ENCODE assay signal across 16 cellular contexts in the genomic region with DNA sequence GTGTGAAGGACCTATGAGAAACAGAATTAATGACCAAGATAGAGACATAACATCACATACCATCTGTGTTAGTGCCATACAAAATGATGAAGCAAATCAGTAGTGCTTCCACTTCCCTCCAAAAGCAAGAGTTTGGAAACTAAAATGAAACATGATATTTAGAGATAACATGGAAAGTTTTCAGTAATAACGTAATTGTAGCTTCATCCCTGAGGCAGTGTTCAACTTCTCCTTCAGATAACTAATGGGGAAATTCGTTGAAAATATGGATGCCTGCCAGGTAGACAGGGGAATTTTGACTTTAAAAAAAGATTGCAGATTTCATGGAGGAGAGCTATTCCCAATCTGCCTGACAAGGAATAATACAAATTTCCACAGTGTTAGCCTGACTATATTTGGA.
A peak's percentile ranks its signal among the peaks of the same experiment; 100 is the strongest.
DNase-seq lines count a peak whose midpoint lies in the region; ATAC-seq and TF ChIP-seq lines count a peak whose summit lies in the region.
"Had no signal": no experiment of that assay in that cellular context is flagged by ENCODE, and none has a peak within 500 bp of the region (broad histone marks: within the 10 kb centered on the region; RNA-seq: fewer than 3 reads in every experiment).

No MANE protein-coding gene starts in this region.

- no peak overlapping the region for H3K14ac ChIP-seq in IMR-90 (replicated peaks; ENCODE audit: low read depth, low read length)

- no peak overlapping the region for H2AK5ac ChIP-seq in IMR-90 (ENCODE audit: low read depth, low read length)
- H2AK5ac ChIP-seq in mesendoderm (ENCODE audit: low read length) = no peak overlapping the region

- ATAC-seq in IMR-90 (ENCODE audit: low read depth) = no peak
- ATAC-seq in omental fat pad (ENCODE audit: low FRiP score) = peak; percentile 81
- ATAC-seq: A549, HCT116, HepG2 had no signal

- BruUV-seq in IMR-90 (replicated peaks; lab: Mats Ljungman, UMichigan) (no TSS peak), PC-9 (replicated peaks; lab: Mats Ljungman, UMichigan) (no TSS peak)

- no peak overlapping the region for H3K4ac ChIP-seq in IMR-90 (ENCODE audit: low read depth, low read length)
- no peak overlapping the region for H3K4ac ChIP-seq in mesendoderm (ENCODE audit: low read depth, low read length)

- H2BK120ac ChIP-seq in IMR-90 (ENCODE audit: low read depth, low read length) = no peak overlapping the region
- H2BK120ac ChIP-seq in mesendoderm (ENCODE audit: low read depth, low read length) = no peak overlapping the region

- H3K4me1 ChIP-seq in IMR-90 (ENCODE audit: control insufficient read depth, insufficient read depth, low read length) = peaks cover 6% of the 10 kb centered on the region
- H3K4me1 ChIP-seq in mesendoderm (ENCODE audit: control insufficient read depth, low read depth, low read length) = no peaks in the 10 kb centered on the region
- no peaks in the 10 kb centered on the region for H3K4me1 ChIP-seq in PC-9 (replicated peaks; ENCODE audit: insufficient read depth)
- H3K4me1 ChIP-seq: A549, BE2C had no signal

- H3K18ac ChIP-seq in IMR-90 (ENCODE audit: low read depth, low read length) (no peak overlapping the region), mesendoderm (ENCODE audit: low read length) (no peak overlapping the region)

- dilution Hi-C loops in IMR-90 (cut with HindIII; ENCODE audit: low sequenced_read_pairs, unreplicated experiment) = no loop called here

- POLR2A ChIA-PET in IMR-90 (lab: Charles Lee; ENCODE audit: unreplicated experiment) = no interaction called here
- POLR2A ChIA-PET in PC-9 (lab: Charles Lee; ENCODE audit: unreplicated experiment) = no interaction called here

- H4K20me1 ChIP-seq in IMR-90 (ENCODE audit: insufficient read depth, low read length) (no peaks in the 10 kb centered on the region), PC-9 (ENCODE audit: insufficient read depth) (no peaks in the 10 kb centered on the region)

- no peak overlapping the region for H4K91ac ChIP-seq in IMR-90 (ENCODE audit: insufficient read depth, low read depth, low read length)

- H3K27ac ChIP-seq in IMR-90 (ENCODE audit: insufficient read depth, low read length) = no peak overlapping the region
- no peak overlapping the region for H3K27ac ChIP-seq in mesendoderm (ENCODE audit: low read depth, low read length)
- H3K27ac ChIP-seq in PC-9 = no peak overlapping the region
- H3K27ac ChIP-seq: A549, C4-2B, GM23248 had no signal

- H4K5ac ChIP-seq in IMR-90 (ENCODE audit: low read depth, low read length) = no peak overlapping the region
- H4K5ac ChIP-seq in mesendoderm (ENCODE audit: low read length) = no peak overlapping the region

- intact Hi-C loops in IMR-90 (cut with micrococcal nuclease) (no loop called here), PC-9 (cut with micrococcal nuclease; ENCODE audit: unreplicated experiment) (no loop called here)

- H3F3A ChIP-seq in PC-9 (ENCODE audit: insufficient read depth, low read depth) = no peaks in the 10 kb centered on the region

- H3K27me3 ChIP-seq in IMR-90 (ENCODE audit: control insufficient read depth, insufficient read depth, low read length) = no peaks in the 10 kb centered on the region
- H3K27me3 ChIP-seq in mesendoderm (ENCODE audit: insufficient read depth, low read length, poor library complexity) = no peaks in the 10 kb centered on the region
- H3K27me3 ChIP-seq in PC-9 (ENCODE audit: insufficient read depth, low read depth) = no peaks in the 10 kb centered on the region
- H3K27me3 ChIP-seq: BE2C had no signal

- H3K36me3 ChIP-seq in IMR-90 (ENCODE audit: control insufficient read depth, insufficient read depth, low read length) = no peaks in the 10 kb centered on the region
- no peaks in the 10 kb centered on the region for H3K36me3 ChIP-seq in mesendoderm (ENCODE audit: control insufficient read depth, insufficient read depth, low read length)
- H3K36me3 ChIP-seq in PC-9 (ENCODE audit: low read depth) = no peaks in the 10 kb centered on the region
- H3K36me3 ChIP-seq: BE2C had no signal

- H3K9me3 ChIP-seq in IMR-90 (ENCODE audit: control insufficient read depth, insufficient read depth, low read length) (no peaks in the 10 kb centered on the region), PC-9 (ENCODE audit: insufficient read depth, low read depth) (no peaks in the 10 kb centered on the region)
- H3K9me3 ChIP-seq: A549, BE2C had no signal

- no peak overlapping the region for H2BK20ac ChIP-seq in IMR-90 (ENCODE audit: low read depth, low read length)

- TF ChIP-seq POLR2A in IMR-90 (IDR thresholded peaks at IDR 0.05; ENCODE audit: low read depth, low read length) = no peak

- no peak for TF ChIP-seq RAD21 in IMR-90 (IDR thresholded peaks at IDR 0.05; ENCODE audit: low read length)

- H3K9me1 ChIP-seq in IMR-90 (ENCODE audit: insufficient read depth, low read length) = no peaks in the 10 kb centered on the region

- H3K23ac ChIP-seq in IMR-90 (ENCODE audit: low read depth, low read length) = no peak overlapping the region
- no peak overlapping the region for H3K23ac ChIP-seq in mesendoderm (ENCODE audit: low read length)

- H3K79me1 ChIP-seq in IMR-90 (ENCODE audit: low read depth in 1 of 2, low read length in 2 of 2) = no peaks in the 10 kb centered on the region
- H3K79me1 ChIP-seq in mesendoderm (ENCODE audit: low read length) = no peaks in the 10 kb centered on the region

- no peak overlapping the region for H3K56ac ChIP-seq in IMR-90 (ENCODE audit: extremely low read depth, insufficient read depth, low read length)
- no peak overlapping the region for H3K56ac ChIP-seq in mesendoderm (ENCODE audit: low read length)

- DNase-seq in IMR-90 (peak; percentile 39), NCI-H226 (peak; percentile 92), fibroblast of pulmonary artery (ENCODE audit: low read depth) (peak; percentile 33), omental fat pad (ENCODE audit: low spot score) (no peak), NCI-H2081 treated with DMSO at 0.1 percent for 48 hours (lab: John Stamatoyannopoulos, UW) (no peak), mesendoderm (no peak), PC-9 (no peak)
- DNase-seq: BE2C; CD4-positive, alpha-beta memory T cell; DMS79; GDM1; GM23248 had no signal

- in situ Hi-C loops in IMR-90 (cut with MboI; ENCODE audit: low sequenced_read_pairs) = loop anchor here (25.0 kb wide), 1 partner anchor 1157 kb away; a partner anchor contains a TSS

- no peaks in the 10 kb centered on the region for H3K9me2 ChIP-seq in PC-9 (ENCODE audit: insufficient read depth)

- H3K9ac ChIP-seq in IMR-90 (ENCODE audit: low read depth, low read length) = no peak overlapping the region
- H3K9ac ChIP-seq in mesendoderm (ENCODE audit: low read length) = no peak overlapping the region
- H3K9ac ChIP-seq: GM23248 had no signal

- no CpG with 5 or more reads among the region's 2 CpGs for WGBS in IMR-90 (ENCODE audit: extremely low coverage in 2 of 2, insufficient read length in 1 of 2), 2 experiments
- WGBS in mesendoderm (ENCODE audit: extremely low coverage, insufficient coverage, low lambda C conversion rate) = no CpG with 5 or more reads among the region's 2 CpGs

- CTCF ChIA-PET in IMR-90 (lab: Yijun Ruan, JAX) = interaction anchor here (1.5 kb wide), 1 partner anchor 11 kb away, joined by 3 read pairs; no protein-coding TSS in a partner anchor
- CTCF ChIA-PET in PC-9 (lab: Charles Lee) = no interaction called here

- H3K4me3 ChIP-seq in IMR-90 (ENCODE audit: insufficient read depth, low read depth, low read length) = no peak overlapping the region
- no peak overlapping the region for H3K4me3 ChIP-seq in fibroblast of pulmonary artery (replicated peaks; ENCODE audit: low read depth, low read length)
- no peak overlapping the region for H3K4me3 ChIP-seq in mesendoderm (ENCODE audit: low read length)
- H3K4me3 ChIP-seq in PC-9 = no peak overlapping the region
- H3K4me3 ChIP-seq: A549, GM23248 had no signal

- no peak overlapping the region for H2BK15ac ChIP-seq in IMR-90 (ENCODE audit: low read depth, low read length)
- no peak overlapping the region for H2BK15ac ChIP-seq in mesendoderm (replicated peaks; ENCODE audit: low read depth)

- H3K79me2 ChIP-seq in mesendoderm (ENCODE audit: control insufficient read depth, insufficient read depth, low read length) (no peaks in the 10 kb centered on the region), PC-9 (ENCODE audit: low read depth) (no peaks in the 10 kb centered on the region)

- H4K8ac ChIP-seq in IMR-90 (ENCODE audit: low read depth in 2 of 2, low read length in 2 of 2) (no peak overlapping the region), mesendoderm (ENCODE audit: low read depth, low read length) (no peak overlapping the region)

- H2BK5ac ChIP-seq in IMR-90 (ENCODE audit: low read depth, low read length, poor library complexity, severe bottlenecking) (no peak overlapping the region), mesendoderm (ENCODE audit: low read length) (no peak overlapping the region)

- H2AK9ac ChIP-seq in IMR-90 (replicated peaks; ENCODE audit: low read depth, low read length, poor library complexity) = no peak overlapping the region

- no peak for TF ChIP-seq CTCF in IMR-90 (conservative IDR thresholded peaks at IDR 0.05; ENCODE audit: low read depth, low read length)
- TF ChIP-seq CTCF in fibroblast of pulmonary artery (IDR thresholded peaks at IDR 0.05; ENCODE audit: low read length, missing control alignments) = no peak
- no peak for TF ChIP-seq CTCF in omental fat pad (IDR thresholded peaks at IDR 0.05)
- TF ChIP-seq CTCF in PC-9 (conservative IDR thresholded peaks at IDR 0.05) = no peak

- no peak overlapping the region for H2AFZ ChIP-seq in IMR-90 (replicated peaks; ENCODE audit: low read length, poor library complexity)
- H2AFZ ChIP-seq in PC-9 = no peak overlapping the region
- H2AFZ ChIP-seq: GM23248 had no signal

- H3K4me2 ChIP-seq in IMR-90 (ENCODE audit: low read depth, low read length) = no peak overlapping the region
- H3K4me2 ChIP-seq in mesendoderm (ENCODE audit: low read length) = no peak overlapping the region
- no peak overlapping the region for H3K4me2 ChIP-seq in PC-9
- H3K4me2 ChIP-seq: A549 had no signal

TF ChIP-seq in IMR-90, 13 proteins besides CTCF, POLR2A, EP300 and RAD21:
- TF ChIP-seq BHLHE40 (IDR thresholded peaks at IDR 0.05; ENCODE audit: low read depth, low read length) (no peak), CHD1 (IDR thresholded peaks at IDR 0.05; ENCODE audit: low read depth, low read length) (no peak), MAZ (IDR thresholded peaks at IDR 0.05; ENCODE audit: borderline replicate concordance, low read depth, low read length) (no peak), MXI1 (IDR thresholded peaks at IDR 0.05; ENCODE audit: borderline replicate concordance, low read depth, low read length) (no peak), MAFK (IDR thresholded peaks at IDR 0.05; ENCODE audit: low read depth, low read length) (no peak)
- TF ChIP-seq, protein P1, sequence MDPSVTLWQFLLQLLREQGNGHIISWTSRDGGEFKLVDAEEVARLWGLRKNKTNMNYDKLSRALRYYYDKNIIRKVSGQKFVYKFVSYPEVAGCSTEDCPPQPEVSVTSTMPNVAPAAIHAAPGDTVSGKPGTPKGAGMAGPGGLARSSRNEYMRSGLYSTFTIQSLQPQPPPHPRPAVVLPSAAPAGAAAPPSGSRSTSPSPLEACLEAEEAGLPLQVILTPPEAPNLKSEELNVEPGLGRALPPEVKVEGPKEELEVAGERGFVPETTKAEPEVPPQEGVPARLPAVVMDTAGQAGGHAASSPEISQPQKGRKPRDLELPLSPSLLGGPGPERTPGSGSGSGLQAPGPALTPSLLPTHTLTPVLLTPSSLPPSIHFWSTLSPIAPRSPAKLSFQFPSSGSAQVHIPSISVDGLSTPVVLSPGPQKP (IDR thresholded peaks at IDR 0.05; ENCODE audit: borderline replicate concordance, low read depth, low read length) = no peak

Comparison
In these comparisons a context has a peak if more than half of its experiments do, and no peak if none do; other contexts are left out.
1. DNase-seq: peak in IMR-90 (single experiment), NCI-H226 (single experiment) and fibroblast of pulmonary artery (single experiment); none in omental fat pad (single experiment), NCI-H2081 treated with DMSO at 0.1 percent for 48 hours (single experiment), mesendoderm (single experiment) and PC-9 (0 of 2).